ENCODE assay signal across 9 cellular contexts in genomic region chr6:138517635-138518034, GRCh38. TPM values are rescaled to one million over a fixed set of nuclear protein-coding genes. Genes with fewer than 3 reads are reported as not detected.
DNase-seq lines count a peak whose midpoint lies in the region; FAIRE-seq and TF ChIP-seq lines count a peak whose summit lies in the region.
"Had no signal": no experiment of that assay in that cellular context is flagged by ENCODE, and none has a peak within 500 bp of the region (broad histone marks: within the 10 kb centered on the region; RNA-seq: fewer than 3 reads in every experiment).

No MANE protein-coding gene starts in this region.

- no peaks in the 10 kb centered on the region for H3K79me2 ChIP-seq in osteoblast (ENCODE audit: insufficient read depth, low read length)

- peak; percentile 51 for FAIRE-seq in GM12892 (lab: Jason Lieb, UNC)

- no peak for TF ChIP-seq POLR2A in GM12892 (IDR thresholded peaks at IDR 0.05; ENCODE audit: low read depth, low read length)

- H3K27me3 Mint-ChIP-seq in endodermal cell (ENCODE audit: insufficient read depth), result no peaks in the 10 kb centered on the region
- H3K27me3 Mint-ChIP-seq: dendritic cell treated with granulocyte-macrophage colony-stimulating factor and Interleukin-4, amounts not matched to agents 40 ng/mL and 50 ng/mL, for 4 days had no signal

- H3K4me1 ChIP-seq in endodermal cell (ENCODE audit: control insufficient read depth, insufficient read depth, low read length) (no peaks in the 10 kb centered on the region), osteoblast (ENCODE audit: insufficient read depth, low read length) (no peaks in the 10 kb centered on the region)

- H2AFZ ChIP-seq in osteoblast (ENCODE audit: low read length), result no peak overlapping the region

- peaks cover 11% of the 10 kb centered on the region for H3K9me3 Mint-ChIP-seq in endodermal cell
- H3K9me3 Mint-ChIP-seq: dendritic cell treated with granulocyte-macrophage colony-stimulating factor and Interleukin-4, amounts not matched to agents 40 ng/mL and 50 ng/mL, for 4 days had no signal

- H3K36me3 ChIP-seq in MG63, result no peaks in the 10 kb centered on the region
- H3K36me3 ChIP-seq in endodermal cell (ENCODE audit: control insufficient read depth, insufficient read depth, low read length), result no peaks in the 10 kb centered on the region
- H3K36me3 ChIP-seq in osteoblast (ENCODE audit: insufficient read depth, low read length), result no peaks in the 10 kb centered on the region

- H3K9ac ChIP-seq in endodermal cell (ENCODE audit: extremely low read depth, low read length, poor library complexity, severe bottlenecking), result no peak overlapping the region

- H3K4me1 Mint-ChIP-seq in endodermal cell, result peaks cover 9% of the 10 kb centered on the region

- no peak overlapping the region for H3K27ac Mint-ChIP-seq in endodermal cell
- H3K27ac Mint-ChIP-seq: dendritic cell treated with granulocyte-macrophage colony-stimulating factor and Interleukin-4, amounts not matched to agents 40 ng/mL and 50 ng/mL, for 4 days had no signal

- H3K4me3 ChIP-seq in MG63, result no peak overlapping the region
- H3K4me3 ChIP-seq in endodermal cell (ENCODE audit: low read length), result no peak overlapping the region
- H3K4me3 ChIP-seq in osteoblast (ENCODE audit: insufficient read depth, low read length), result no peak overlapping the region

- 94 to 95% methylated on average over 3 of the region's 3 CpGs for WGBS in endodermal cell (ENCODE audit: insufficient coverage in 1 of 2, insufficient read length in 1 of 2), 2 experiments

- peaks cover 3% of the 10 kb centered on the region for H4K20me1 ChIP-seq in osteoblast (ENCODE audit: insufficient read depth, low read length)

- H3K4me3 Mint-ChIP-seq in endodermal cell, result no peak overlapping the region
- H3K4me3 Mint-ChIP-seq: dendritic cell treated with granulocyte-macrophage colony-stimulating factor and Interleukin-4, amounts not matched to agents 40 ng/mL and 50 ng/mL, for 4 days had no signal

- H3K36me3 Mint-ChIP-seq in endodermal cell (ENCODE audit: low read depth), result peaks cover 4% of the 10 kb centered on the region

- CTCF ChIA-PET in HEK293T (lab: Yijun Ruan, JAX), result interaction anchor here (0.6 to 1.7 kb wide), 5 partner anchors 9 to 1883 kb away, joined by 3 to 9 read pairs (median 8); no protein-coding TSS in a partner anchor

- H3K9me3 ChIP-seq in MG63 (no peaks in the 10 kb centered on the region), endodermal cell (ENCODE audit: control insufficient read depth, low read length) (no peaks in the 10 kb centered on the region), osteoblast (ENCODE audit: low read depth, low read length) (no peaks in the 10 kb centered on the region)

- no peak overlapping the region for H3K4me2 ChIP-seq in osteoblast (ENCODE audit: insufficient read depth, low read length)

- H3K27ac ChIP-seq in endodermal cell (ENCODE audit: low read depth, low read length) (no peak overlapping the region), osteoblast (ENCODE audit: low read depth, low read length) (no peak overlapping the region)

- peak; percentile 85 for TF ChIP-seq CTCF in endodermal cell (conservative IDR thresholded peaks at IDR 0.05)
- TF ChIP-seq CTCF in osteoblast (IDR thresholded peaks at IDR 0.05; ENCODE audit: extremely low read depth, low read depth, low read length), result peak; percentile 89

- H3K27me3 ChIP-seq in MG63, result no peaks in the 10 kb centered on the region
- H3K27me3 ChIP-seq in endodermal cell (ENCODE audit: control insufficient read depth, insufficient read depth, low read length, poor library complexity, severe bottlenecking), result no peaks in the 10 kb centered on the region
- no peaks in the 10 kb centered on the region for H3K27me3 ChIP-seq in osteoblast (ENCODE audit: insufficient read depth, low read length)

- peak; percentile 13 for DNase-seq in GM12892 (ENCODE audit: insufficient read length)
- peak; percentile 61 for DNase-seq in HEK293T (ENCODE audit: extremely low spot score)
- peak; percentile 53 for DNase-seq in MG63
- DNase-seq in activated CD4-positive, alpha-beta T cell treated with anti-CD3 and anti-CD28 coated beads, Interleukin-2, amount 50 U/mL, for 24 hours (ENCODE audit: low read depth in 1 of 2, low spot score in 1 of 2), result peak; percentile 30 to 55
- DNase-seq in endodermal cell, result peak; percentile 86
- DNase-seq in osteoblast (ENCODE audit: insufficient read length, low spot score, missing footprints), result peak; percentile 74
- no peak for DNase-seq in cerebellar nuclear complex (lab: John Stamatoyannopoulos, UW)
- DNase-seq in OCI-M2 (lab: John Stamatoyannopoulos, UW; ENCODE audit: unreplicated experiment), result no peak

- POLR2A ChIA-PET in HEK293T (lab: Yijun Ruan, JAX), result no interaction called here

TF ChIP-seq in HEK293T, 16 proteins besides CTCF, POLR2A, EP300 and RAD21:
- peak; percentile 83 for TF ChIP-seq PKNOX1 (IDR thresholded peaks at IDR 0.05)
- TF ChIP-seq CTBP1 (IDR thresholded peaks at IDR 0.05; ENCODE audit: borderline replicate concordance), result no peak
TF ChIP-seq in HEK293T: peak in this region for 1.

RNA-seq across cellular contexts. Expression of gene NHSL1, which starts 18.3 kb away (rescaled TPM):
- polyA plus RNA-seq in GM12892 (2012; ENCODE audit: missing spikeins), result 0.25 TPM
- 1.3 and 8.7 TPM in 2 replicates for total RNA-seq in MG63 (2014; rRNA removed; shearing (Covaris generic); ENCODE audit: low replicate concordance)
- total RNA-seq in endodermal cell, result 10 to 100 TPM; 16.3 to 17.5 TPM
- polyA plus RNA-seq in endodermal cell (2013, experiment 1 of 2), result 37.8 TPM
- polyA plus RNA-seq in endodermal cell (2013, experiment 2 of 2), result 25.3 TPM
- total RNA-seq in osteoblast, result 6.2 and 6.9 TPM in 2 replicates

Comparison
In these comparisons a context has a peak if more than half of its experiments do, and no peak if none do; other contexts are left out.
1. DNase-seq: peak in GM12892 (single experiment), HEK293T (single experiment), MG63 (single experiment), activated CD4-positive, alpha-beta T cell treated with anti-CD3 and anti-CD28 coated beads, Interleukin-2, amount 50 U/mL, for 24 hours (2 of 2), endodermal cell (single experiment) and osteoblast (single experiment); none in cerebellar nuclear complex (0 of 2) and OCI-M2 (single experiment).